19 cellular contexts compared by ENCODE assay signal in genomic region chr5:135225856-135226560, GRCh38.
A peak's percentile ranks its signal among the peaks of the same experiment; 100 is the strongest.
DNase-seq lines count a peak whose midpoint lies in the region; ATAC-seq and TF ChIP-seq lines count a peak whose summit lies in the region.
"Had no signal": no experiment of that assay in that cellular context is flagged by ENCODE, and none has a peak within 500 bp of the region (broad histone marks: within the 10 kb centered on the region; RNA-seq: fewer than 3 reads in every experiment).

No MANE protein-coding gene starts in this region.

- H3K4me3 ChIP-seq in right cardiac atrium (ENCODE audit: low read length), result no peak overlapping the region
- H3K4me3 ChIP-seq in left ventricle myocardium inferior, result no peak overlapping the region
- no peak overlapping the region for H3K4me3 ChIP-seq in mesenchymal stem cell (ENCODE audit: insufficient read depth in 1 of 2, low read depth in 1 of 2, low read length in 2 of 2)
- H3K4me3 ChIP-seq: body of pancreas, neural progenitor cell, SK-N-MC, stomach, uterus had no signal

- H3K23ac ChIP-seq in mesenchymal stem cell (ENCODE audit: low read length in 2 of 2), result no peak overlapping the region

- no peaks in the 10 kb centered on the region for H3K9me3 ChIP-seq in right cardiac atrium (ENCODE audit: control insufficient read depth, low read length)
- H3K9me3 ChIP-seq in left ventricle myocardium inferior (replicated peaks), result no peaks in the 10 kb centered on the region
- H3K9me3 ChIP-seq in mesenchymal stem cell (ENCODE audit: control insufficient read depth, low read length), result peaks cover 9% of the 10 kb centered on the region
- H3K9me3 ChIP-seq: body of pancreas, stomach, uterus had no signal

- DNase-seq in right cardiac atrium (peak in 2 of 3 donors; percentile 45 to 73), left ventricle myocardium inferior (no peak), UCSD-AML1 (lab: John Stamatoyannopoulos, UW; ENCODE audit: unreplicated experiment) (peak; percentile 54), mesenchymal stem cell (no peak), GM20000 (ENCODE audit: low spot score) (no peak), SHP77 (lab: John Stamatoyannopoulos, UW) (no peak), inferior parietal cortex (ENCODE audit: extremely low spot score) (no peak)
- DNase-seq: ACHN; activated naive CD4-positive, alpha-beta T cell treated with anti-CD3 and anti-CD28 coated beads, Interleukin-2, amount 50 U/mL, for 16 hours; CD4-positive, alpha-beta T cell; midbrain; NCI-H226; retina; stomach had no signal

- H4K91ac ChIP-seq in mesenchymal stem cell (ENCODE audit: low read length), result no peak overlapping the region

- peak overlapping the region; percentile 65 for H2BK15ac ChIP-seq in mesenchymal stem cell (ENCODE audit: low read depth, poor library complexity, severe bottlenecking)

- H2BK5ac ChIP-seq in mesenchymal stem cell (ENCODE audit: low read depth, low read length, poor library complexity, severe bottlenecking), result no peak overlapping the region

- H2AFZ ChIP-seq in mesenchymal stem cell (ENCODE audit: low read depth, low read length), result no peak overlapping the region
- H2AFZ ChIP-seq: neural progenitor cell had no signal

- H4K8ac ChIP-seq in mesenchymal stem cell (ENCODE audit: low read length), result peak overlapping the region; percentile 54

- H3K27ac ChIP-seq in right cardiac atrium (ENCODE audit: low read length) (no peak overlapping the region), left ventricle myocardium inferior (replicated peaks) (no peak overlapping the region), mesenchymal stem cell (ENCODE audit: low read length, poor library complexity, severe bottlenecking) (no peak overlapping the region)
- H3K27ac ChIP-seq: body of pancreas, neural progenitor cell, SK-N-MC, stomach, uterus had no signal

- peak overlapping the region in 1 of 2 experiments; percentile 18 for H3K4ac ChIP-seq in mesenchymal stem cell (ENCODE audit: low read depth in 1 of 2, low read length in 2 of 2)

- no peak overlapping the region for H2AK5ac ChIP-seq in mesenchymal stem cell (ENCODE audit: low read length, severe bottlenecking)

- no peak overlapping the region for H3K14ac ChIP-seq in mesenchymal stem cell (ENCODE audit: low read length in 2 of 2)

- peaks cover 4% of the 10 kb centered on the region for H3K4me1 ChIP-seq in right cardiac atrium (ENCODE audit: control insufficient read depth, insufficient read depth, low read length)
- H3K4me1 ChIP-seq in left ventricle myocardium inferior, result peaks cover 17% of the 10 kb centered on the region
- H3K4me1 ChIP-seq in mesenchymal stem cell (ENCODE audit: control insufficient read depth, insufficient read depth, low read depth, low read length), result peaks cover 8% of the 10 kb centered on the region
- H3K4me1 ChIP-seq: body of pancreas, uterus had no signal

- no peaks in the 10 kb centered on the region for H3K79me1 ChIP-seq in mesenchymal stem cell (replicated peaks; ENCODE audit: low read length, poor library complexity, severe bottlenecking)

- no peak overlapping the region for H3K4me2 ChIP-seq in mesenchymal stem cell (ENCODE audit: low read length, poor library complexity, severe bottlenecking)
- H3K4me2 ChIP-seq: neural progenitor cell had no signal

- no peak overlapping the region for H2BK12ac ChIP-seq in mesenchymal stem cell (ENCODE audit: low read length in 2 of 2)

- ATAC-seq in right cardiac atrium (peak in 1 of 2 donors; percentile 71), GM21529 (IDR thresholded peaks at IDR 0.05; ENCODE audit: unreplicated experiment) (no peak)
- ATAC-seq: body of pancreas had no signal

- peak overlapping the region; percentile 30 for H2BK120ac ChIP-seq in mesenchymal stem cell (ENCODE audit: low read depth, low read length)

- peak overlapping the region; percentile 28 to 54 for H3K18ac ChIP-seq in mesenchymal stem cell (ENCODE audit: low read depth in 1 of 2, low read length in 2 of 2)

- WGBS in right cardiac atrium, result 38% methylated on average over 16 of the region's 16 CpGs
- WGBS in mesenchymal stem cell, result 34% methylated on average over 13 of the region's 16 CpGs

- H3K9ac ChIP-seq in mesenchymal stem cell (ENCODE audit: low read length), result no peak overlapping the region
- H3K9ac ChIP-seq: neural progenitor cell had no signal

- intact Hi-C loops in right cardiac atrium (cut with DNase I) (no loop called here), left ventricle myocardium inferior (cut with micrococcal nuclease) (no loop called here)

- H3K36me3 ChIP-seq in left ventricle myocardium inferior, result no peaks in the 10 kb centered on the region
- H3K36me3 ChIP-seq in mesenchymal stem cell (ENCODE audit: control insufficient read depth in 1 of 2, insufficient read depth in 2 of 2, low read depth in 1 of 2, low read length in 2 of 2), result no peaks in the 10 kb centered on the region
- H3K36me3 ChIP-seq: neural progenitor cell, stomach, uterus had no signal

- H3K27me3 ChIP-seq in right cardiac atrium (ENCODE audit: control insufficient read depth, insufficient read depth) (no peaks in the 10 kb centered on the region), left ventricle myocardium inferior (ENCODE audit: low read depth) (no peaks in the 10 kb centered on the region), mesenchymal stem cell (ENCODE audit: control insufficient read depth in 1 of 2, insufficient read depth in 1 of 2, low read length in 2 of 2) (peaks cover 3 to 10% of the 10 kb centered on the region in 2 experiments)
- H3K27me3 ChIP-seq: body of pancreas, neural progenitor cell, stomach, uterus had no signal

- TF ChIP-seq CTCF in left ventricle myocardium inferior (IDR thresholded peaks at IDR 0.05; ENCODE audit: borderline replicate concordance), result no peak
- TF ChIP-seq CTCF in GM20000 (IDR thresholded peaks at IDR 0.05; ENCODE audit: extremely low read depth, missing control alignments), result no peak

Comparison
In these comparisons a context has a peak if more than half of its experiments do, and no peak if none do; other contexts are left out.
1. DNase-seq: peak in right cardiac atrium (2 of 3) and UCSD-AML1 (single experiment); none in left ventricle myocardium inferior (single experiment), mesenchymal stem cell (single experiment), GM20000 (single experiment), SHP77 (0 of 2) and inferior parietal cortex (single experiment).